In genomic region chr2:202147775-202148174, GRCh38 we compare ENCODE assay signal across 19 cellular contexts.
DNase-seq lines count a peak whose midpoint lies in the region; ATAC-seq, FAIRE-seq and TF ChIP-seq lines count a peak whose summit lies in the region.
"Had no signal": no experiment of that assay in that cellular context is flagged by ENCODE, and none has a peak within 500 bp of the region (broad histone marks: within the 10 kb centered on the region; RNA-seq: fewer than 3 reads in every experiment).

No MANE protein-coding gene starts in this region.

- peaks cover 46% of the 10 kb centered on the region for H3F3A ChIP-seq in neural progenitor cell (ENCODE audit: low read depth)

- peaks cover 51% of the 10 kb centered on the region for H3K4me1 ChIP-seq in neural progenitor cell

- H3K27ac ChIP-seq in WERI-Rb-1 (peak overlapping the region; percentile 81; the same call in 1 of the 2 replicates), neural progenitor cell (no peak overlapping the region)
- H3K27ac ChIP-seq: epithelial cell of prostate had no signal

- H3K9me3 ChIP-seq in WERI-Rb-1 (ENCODE audit: severe bottlenecking) (no peaks in the 10 kb centered on the region), neural progenitor cell (ENCODE audit: low read depth) (no peaks in the 10 kb centered on the region)

- no peak for FAIRE-seq in H54 (lab: Jason Lieb, UNC)
- FAIRE-seq: islet of Langerhans had no signal

- no peak overlapping the region for H3K9ac ChIP-seq in neural progenitor cell

- peak overlapping the region; percentile 57 for H3K4me3 Mint-ChIP-seq in neural progenitor cell
- no peak overlapping the region for H3K4me3 Mint-ChIP-seq in natural killer cell treated with Interleukin-12 subunit alpha and Interleukin-12 subunit beta and Interleukin-15 and Interleukin-18, amount 100 ng/mL, for 72 hours
- no peak overlapping the region for H3K4me3 Mint-ChIP-seq in T-helper 2 cell treated with Interferon-gamma antibody and Interleukin-4, amounts not matched to agents 5 μg/mL and 100 μg/mL, for 36 hours
- H3K4me3 Mint-ChIP-seq: activated CD4-positive, alpha-beta T cell treated with anti-CD3 and anti-CD28 coated beads for 36 hours; mesothelial cell of epicardium had no signal

- H3K4me3 ChIP-seq in WERI-Rb-1 (ENCODE audit: low read depth, low read length) (no peak overlapping the region), fibroblast of the aortic adventitia (ENCODE audit: low read depth, low read length) (no peak overlapping the region), neural progenitor cell (no peak overlapping the region)

- H4K20me1 ChIP-seq in neural progenitor cell (ENCODE audit: low read depth): peaks cover 5% of the 10 kb centered on the region

- peak overlapping the region; percentile 98 for H3K27ac Mint-ChIP-seq in neural progenitor cell
- H3K27ac Mint-ChIP-seq in natural killer cell treated with Interleukin-12 subunit alpha and Interleukin-12 subunit beta and Interleukin-15 and Interleukin-18, amount 100 ng/mL, for 72 hours: no peak overlapping the region
- no peak overlapping the region for H3K27ac Mint-ChIP-seq in T-helper 2 cell treated with Interferon-gamma antibody and Interleukin-4, amounts not matched to agents 5 μg/mL and 100 μg/mL, for 36 hours
- H3K27ac Mint-ChIP-seq: activated CD4-positive, alpha-beta T cell treated with anti-CD3 and anti-CD28 coated beads for 36 hours; mesothelial cell of epicardium had no signal

- H3K9me3 Mint-ChIP-seq in neural progenitor cell: no peaks in the 10 kb centered on the region
- no peaks in the 10 kb centered on the region for H3K9me3 Mint-ChIP-seq in natural killer cell treated with Interleukin-12 subunit alpha and Interleukin-12 subunit beta and Interleukin-15 and Interleukin-18, amount 100 ng/mL, for 72 hours
- no peaks in the 10 kb centered on the region for H3K9me3 Mint-ChIP-seq in T-helper 2 cell treated with Interferon-gamma antibody and Interleukin-4, amounts not matched to agents 5 μg/mL and 100 μg/mL, for 36 hours
- H3K9me3 Mint-ChIP-seq: mesothelial cell of epicardium had no signal

- H3K27me3 ChIP-seq in WERI-Rb-1 (ENCODE audit: insufficient read depth, low read depth, severe bottlenecking) (no peaks in the 10 kb centered on the region), neural progenitor cell (peaks cover 48% of the 10 kb centered on the region)

- no peak overlapping the region for H2AFZ ChIP-seq in neural progenitor cell (replicated peaks)

- H3K79me2 ChIP-seq in neural progenitor cell (ENCODE audit: low read depth): no peaks in the 10 kb centered on the region

- in situ Hi-C loops in G401 (cut with HindIII; ENCODE audit: low sequenced_read_pairs): no loop called here

- no peaks in the 10 kb centered on the region for H3K27me3 Mint-ChIP-seq in neural progenitor cell (ENCODE audit: insufficient read depth, low read depth)
- peaks cover 23 to 40% of the 10 kb centered on the region in 2 donors for H3K27me3 Mint-ChIP-seq in natural killer cell treated with Interleukin-12 subunit alpha and Interleukin-12 subunit beta and Interleukin-15 and Interleukin-18, amount 100 ng/mL, for 72 hours
- H3K27me3 Mint-ChIP-seq in T-helper 2 cell treated with Interferon-gamma antibody and Interleukin-4, amounts not matched to agents 5 μg/mL and 100 μg/mL, for 36 hours (ENCODE audit: low read depth): peaks cover 10% of the 10 kb centered on the region

- TF ChIP-seq CTCF in WERI-Rb-1 (IDR thresholded peaks at IDR 0.05; ENCODE audit: low read depth, low read length) (no peak), fibroblast of the aortic adventitia (IDR thresholded peaks at IDR 0.05; ENCODE audit: insufficient read depth, low read length) (no peak), neural progenitor cell (IDR thresholded peaks at IDR 0.05) (no peak)

- H3K4me1 Mint-ChIP-seq in neural progenitor cell: peaks cover 61% of the 10 kb centered on the region
- peaks cover 3 to 6% of the 10 kb centered on the region in 2 donors for H3K4me1 Mint-ChIP-seq in natural killer cell treated with Interleukin-12 subunit alpha and Interleukin-12 subunit beta and Interleukin-15 and Interleukin-18, amount 100 ng/mL, for 72 hours (ENCODE audit: low read depth in 2 of 2)
- H3K4me1 Mint-ChIP-seq in T-helper 2 cell treated with Interferon-gamma antibody and Interleukin-4, amounts not matched to agents 5 μg/mL and 100 μg/mL, for 36 hours (ENCODE audit: low read depth): no peaks in the 10 kb centered on the region
- H3K4me1 Mint-ChIP-seq: activated CD4-positive, alpha-beta T cell treated with anti-CD3 and anti-CD28 coated beads for 36 hours had no signal

- H3K36me3 ChIP-seq in WERI-Rb-1: no peaks in the 10 kb centered on the region
- H3K36me3 ChIP-seq in neural progenitor cell: no peaks in the 10 kb centered on the region

- H3K36me3 Mint-ChIP-seq in neural progenitor cell: no peaks in the 10 kb centered on the region
- no peaks in the 10 kb centered on the region for H3K36me3 Mint-ChIP-seq in natural killer cell treated with Interleukin-12 subunit alpha and Interleukin-12 subunit beta and Interleukin-15 and Interleukin-18, amount 100 ng/mL, for 72 hours
- no peaks in the 10 kb centered on the region for H3K36me3 Mint-ChIP-seq in T-helper 2 cell treated with Interferon-gamma antibody and Interleukin-4, amounts not matched to agents 5 μg/mL and 100 μg/mL, for 36 hours (ENCODE audit: low read depth)
- H3K36me3 Mint-ChIP-seq: mesothelial cell of epicardium had no signal

- TF ChIP-seq POLR2A in H54 (IDR thresholded peaks at IDR 0.05; ENCODE audit: low read depth, low read length): no peak

- DNase-seq in G401 (ENCODE audit: low spot score) (peak; percentile 25), WERI-Rb-1 (no peak), fibroblast of the aortic adventitia (ENCODE audit: low read depth) (peak; percentile 49), neural progenitor cell (ENCODE audit: low spot score) (no peak), H54 (ENCODE audit: insufficient read length, low spot score) (no peak)
- no peak for DNase-seq in natural killer cell treated with Interleukin-12 subunit alpha and Interleukin-12 subunit beta and Interleukin-15 and Interleukin-18, amount 100 ng/mL, for 72 hours (ENCODE audit: low spot score)
- no peak for DNase-seq in T-helper 2 cell treated with Interferon-gamma antibody and Interleukin-4, amounts not matched to agents 5 μg/mL and 100 μg/mL, for 36 hours (ENCODE audit: low spot score)
- DNase-seq: activated CD4-positive, alpha-beta T cell treated with anti-CD3 and anti-CD28 coated beads for 36 hours; activated effector memory CD4-positive, alpha-beta T cell treated with Interleukin-2 at 50 U/mL for 16 hours; amygdala; NCI-H187; NCI-H446 treated with DMSO at 0.1 percent for 48 hours; occipital lobe; stimulated activated CD4-positive, alpha-beta T cell treated with anti-CD3 and anti-CD28 coated beads, Interleukin-4, amount 100 ng/mL, for 24 hours; T-helper 9 cell had no signal

- H3K4me2 ChIP-seq in neural progenitor cell: peak overlapping the region; percentile 24

- no peak for ATAC-seq in natural killer cell treated with Interleukin-12 subunit alpha and Interleukin-12 subunit beta and Interleukin-15 and Interleukin-18, amount 100 ng/mL, for 72 hours
- no peak for ATAC-seq in GM21576 (IDR thresholded peaks at IDR 0.05; ENCODE audit: unreplicated experiment)
- ATAC-seq: activated CD4-positive, alpha-beta T cell treated with anti-CD3 and anti-CD28 coated beads for 36 hours had no signal

Comparison
In these comparisons a context has a peak if more than half of its experiments do, and no peak if none do; other contexts are left out.
1. DNase-seq: peak in G401 (single experiment) and fibroblast of the aortic adventitia (single experiment); none in WERI-Rb-1 (single experiment), neural progenitor cell (single experiment), natural killer cell treated with Interleukin-12 subunit alpha and Interleukin-12 subunit beta and Interleukin-15 and Interleukin-18, amount 100 ng/mL, for 72 hours (single experiment), T-helper 2 cell treated with Interferon-gamma antibody and Interleukin-4, amounts not matched to agents 5 μg/mL and 100 μg/mL, for 36 hours (single experiment) and H54 (single experiment).